ENCODE assay signal across 17 cellular contexts in genomic region chr2:201263774-201264173, GRCh38. TPM values are rescaled to one million over a fixed set of nuclear protein-coding genes. Genes with fewer than 3 reads are reported as not detected.
DNase-seq lines count a peak whose midpoint lies in the region; ATAC-seq and TF ChIP-seq lines count a peak whose summit lies in the region.
"Had no signal": no experiment of that assay in that cellular context is flagged by ENCODE, and none has a peak within 500 bp of the region (broad histone marks: within the 10 kb centered on the region; RNA-seq: fewer than 3 reads in every experiment).

No MANE protein-coding gene starts in this region.

- peaks cover 0 to 11% (median 4%) of the 10 kb centered on the region in 4 donors for H3K36me3 ChIP-seq in transverse colon
- H3K36me3 ChIP-seq: uterus had no signal

- peak; percentile 67 for DNase-seq in CD1c-positive myeloid dendritic cell (ENCODE audit: extremely low spot score)
- DNase-seq in GM12865 (ENCODE audit: low read depth): peak; percentile 32
- DNase-seq in T-helper 17 cell: no peak
- DNase-seq in naive B cell: no peak
- DNase-seq in transverse colon: no peak
- DNase-seq: COR-L47, cortex of kidney, H9, heart left ventricle, kidney glomerular epithelial cell, NCI-H2029 treated with DMSO at 0.1 percent for 48 hours, NCI-H82, psoas muscle, uterus had no signal

- H3K27me3 Mint-ChIP-seq in T-helper 17 cell: no peaks in the 10 kb centered on the region
- H3K27me3 Mint-ChIP-seq in naive B cell: no peaks in the 10 kb centered on the region

- no peaks in the 10 kb centered on the region for H3K27me3 ChIP-seq in transverse colon
- H3K27me3 ChIP-seq: heart left ventricle, uterus had no signal

- peak overlapping the region; percentile 93 for H3K4me3 Mint-ChIP-seq in T-helper 17 cell
- peak overlapping the region; percentile 3 to 71 (median 62) for H3K4me3 Mint-ChIP-seq in naive B cell
- H3K4me3 Mint-ChIP-seq: H9 had no signal

- H3K9me3 ChIP-seq in T-helper 17 cell (ENCODE audit: control insufficient read depth, low read length, poor library complexity, severe bottlenecking) (no peaks in the 10 kb centered on the region), transverse colon (no peaks in the 10 kb centered on the region)
- H3K9me3 ChIP-seq: heart left ventricle, psoas muscle, uterus had no signal

- H3K27ac Mint-ChIP-seq in T-helper 17 cell: peak overlapping the region; percentile 100
- peak overlapping the region in 4 of 6 donors; percentile 79 to 98 (median 80) for H3K27ac Mint-ChIP-seq in naive B cell
- H3K27ac Mint-ChIP-seq: H9 had no signal

- ATAC-seq in T-helper 17 cell: no peak
- ATAC-seq in naive B cell (ENCODE audit: low read depth in 2 of 2): no peak
- ATAC-seq in GM21619 (IDR thresholded peaks at IDR 0.05; ENCODE audit: unreplicated experiment): no peak
- ATAC-seq in GM19328 (IDR thresholded peaks at IDR 0.05; ENCODE audit: unreplicated experiment): no peak
- ATAC-seq: esophagus mucosa, psoas muscle had no signal

- H3K9me3 Mint-ChIP-seq in naive B cell: no peaks in the 10 kb centered on the region
- H3K9me3 Mint-ChIP-seq: H9 had no signal

- in situ Hi-C loops in transverse colon (cut with MboI; ENCODE audit: low pct_ligation_motif_present in 1 of 4, low pct_unique_long_range_greater_than_20kb in 1 of 4, low sequenced_read_pairs in 3 of 4): no loop called here

- peaks cover 17% of the 10 kb centered on the region for H3K36me3 Mint-ChIP-seq in T-helper 17 cell (ENCODE audit: low read depth)
- H3K36me3 Mint-ChIP-seq in naive B cell: peaks cover 0 to 7% of the 10 kb centered on the region in 2 donors

- H3K27ac ChIP-seq in transverse colon: no peak overlapping the region
- H3K27ac ChIP-seq: psoas muscle, uterus had no signal

- H3K4me3 ChIP-seq in GM12865 (ENCODE audit: low read depth, low read length) (no peak overlapping the region), transverse colon (no peak overlapping the region)
- H3K4me3 ChIP-seq: psoas muscle, uterus had no signal

- H3K4me1 ChIP-seq in transverse colon: peaks cover 7 to 41% (median 17%) of the 10 kb centered on the region in 4 donors
- H3K4me1 ChIP-seq: psoas muscle, uterus had no signal

- intact Hi-C loops in transverse colon (cut with DNase I; ENCODE audit: low total_unique reads): no loop called here

- peaks cover 67% of the 10 kb centered on the region for H3K4me1 Mint-ChIP-seq in T-helper 17 cell
- peaks cover 52 to 83% (median 62%) of the 10 kb centered on the region in 3 donors for H3K4me1 Mint-ChIP-seq in naive B cell

- 69 to 83% methylated on average over 2 of the region's 2 CpGs for WGBS in transverse colon (ENCODE audit: low coverage in 1 of 2), 2 donors

- TF ChIP-seq EP300 in transverse colon (IDR thresholded peaks at IDR 0.05; ENCODE audit: low read depth): no peak

- TF ChIP-seq POLR2A in transverse colon (IDR thresholded peaks at IDR 0.05): no peak

- TF ChIP-seq CTCF in GM12865 (IDR thresholded peaks at IDR 0.05; ENCODE audit: insufficient read depth, low read depth, low read length, missing control alignments) (no peak), transverse colon (IDR thresholded peaks at IDR 0.05) (no peak)

RNA-seq across cellular contexts. Expression of gene CASP8, which starts 3.4 kb away (rescaled TPM):
- total RNA-seq in T-helper 17 cell (100 to 1,000 TPM; 191 to 201 TPM), transverse colon (10 to 100 TPM; 27.6 to 55.7 (median 40.5) TPM)
- 10 to 100 TPM; 16.7 to 49.6 (median 31.2) TPM for polyA plus RNA-seq in naive B cell (ENCODE audit: low read depth in 6 of 6)

Comparison
In these comparisons a context has a peak if more than half of its experiments do, and no peak if none do; other contexts are left out.
1. DNase-seq: peak in CD1c-positive myeloid dendritic cell (single experiment) and GM12865 (single experiment); none in T-helper 17 cell (0 of 3), naive B cell (single experiment) and transverse colon (single experiment).